1 cellular context compared by ENCODE assay signal in genomic region chr22:42515304-42515703, GRCh38. TPM values are rescaled to one million over a fixed set of nuclear protein-coding genes. Genes with fewer than 3 reads are reported as not detected.
"Had no signal": no experiment of that assay in that cellular context is flagged by ENCODE, and none has a peak within 500 bp of the region (broad histone marks: within the 10 kb centered on the region; RNA-seq: fewer than 3 reads in every experiment).

No MANE protein-coding gene starts in this region.

RNA-seq across cellular contexts. Expression of gene SERHL2, which starts 38.5 kb away (rescaled TPM):
- total RNA-seq: natural killer cell treated with Interleukin-12 subunit alpha and Interleukin-12 subunit beta and Interleukin-15 and Interleukin-18, amount 100 ng/mL, for 72 hours had no signal
